Comparison of ENCODE assay signal across 6 cellular contexts in genomic region chr19:1884719-1885334, GRCh38. TPM values are rescaled to one million over a fixed set of nuclear protein-coding genes. Genes with fewer than 3 reads are reported as not detected.
A peak's percentile ranks its signal among the peaks of the same experiment; 100 is the strongest.
DNase-seq lines count a peak whose midpoint lies in the region; ATAC-seq lines count a peak whose summit lies in the region.

No MANE protein-coding gene starts in this region.

- intact Hi-C loops in activated T-helper 2 cell treated with anti-CD3 and anti-CD28 coated beads, Interferon-gamma antibody, Interleukin-2, Interleukin-4, amounts not matched to agents 10 μg/mL and 5 μg/mL and 100 μg/mL, durations not matched to agents 14 hours and 24 hours and 36 hours (cut with micrococcal nuclease) = loop anchor here (1.0 kb wide), 1 partner anchor 20 kb away; the partner anchor contains the start of genes ADAT3 and SCAMP4

- H2BK12ac ChIP-seq in mesenchymal stem cell (ENCODE audit: low read length in 2 of 2) = peak overlapping the region in 1 of 2 experiments; percentile 25

- H3K4me2 ChIP-seq in mesenchymal stem cell (ENCODE audit: low read length, poor library complexity, severe bottlenecking) = peak overlapping the region; percentile 68

- H3K4me1 Mint-ChIP-seq in activated T-helper 2 cell treated with anti-CD3 and anti-CD28 coated beads, Interferon-gamma antibody, Interleukin-2, Interleukin-4, amounts not matched to agents 10 μg/mL and 5 μg/mL and 100 μg/mL, durations not matched to agents 14 hours and 24 hours and 36 hours (ENCODE audit: low read depth) = peaks cover 27% of the 10 kb centered on the region

- H3K23ac ChIP-seq in mesenchymal stem cell (ENCODE audit: low read length in 2 of 2) = peak overlapping the region in 1 of 2 experiments; percentile 85

- H3K9me3 ChIP-seq in mesenchymal stem cell (ENCODE audit: control insufficient read depth, low read length) = no peaks in the 10 kb centered on the region

- peaks cover 29% of the 10 kb centered on the region for H3K4me1 ChIP-seq in mesenchymal stem cell (ENCODE audit: control insufficient read depth, insufficient read depth, low read depth, low read length)

- no peaks in the 10 kb centered on the region for H3K27me3 Mint-ChIP-seq in activated T-helper 2 cell treated with anti-CD3 and anti-CD28 coated beads, Interferon-gamma antibody, Interleukin-2, Interleukin-4, amounts not matched to agents 10 μg/mL and 5 μg/mL and 100 μg/mL, durations not matched to agents 14 hours and 24 hours and 36 hours (ENCODE audit: low read depth)

- H3K79me1 ChIP-seq in mesenchymal stem cell (replicated peaks; ENCODE audit: low read length, poor library complexity, severe bottlenecking) = peaks cover 9% of the 10 kb centered on the region

- no peak overlapping the region for H4K8ac ChIP-seq in mesenchymal stem cell (ENCODE audit: low read length)

- H3K27ac ChIP-seq in mesenchymal stem cell (ENCODE audit: low read length, poor library complexity, severe bottlenecking) = peak overlapping the region; percentile 7

- no peak overlapping the region for H2BK15ac ChIP-seq in mesenchymal stem cell (ENCODE audit: low read depth, poor library complexity, severe bottlenecking)

- no peaks in the 10 kb centered on the region for H3K27me3 ChIP-seq in mesenchymal stem cell (ENCODE audit: control insufficient read depth in 1 of 2, insufficient read depth in 1 of 2, low read length in 2 of 2)

- peak overlapping the region; percentile 99 for H3K4me3 Mint-ChIP-seq in activated T-helper 2 cell treated with anti-CD3 and anti-CD28 coated beads, Interferon-gamma antibody, Interleukin-2, Interleukin-4, amounts not matched to agents 10 μg/mL and 5 μg/mL and 100 μg/mL, durations not matched to agents 14 hours and 24 hours and 36 hours (ENCODE audit: low read depth)

- peak overlapping the region; percentile 68 for H2BK120ac ChIP-seq in mesenchymal stem cell (ENCODE audit: low read depth, low read length)

- H3K9ac ChIP-seq in mesenchymal stem cell (ENCODE audit: low read length) = peak overlapping the region; percentile 94

- no peak overlapping the region for H2AK5ac ChIP-seq in mesenchymal stem cell (ENCODE audit: low read length, severe bottlenecking)

- peak overlapping the region; percentile 80 to 91 for H3K18ac ChIP-seq in mesenchymal stem cell (ENCODE audit: low read depth in 1 of 2, low read length in 2 of 2)

- no peak overlapping the region for H2BK5ac ChIP-seq in mesenchymal stem cell (ENCODE audit: low read depth, low read length, poor library complexity, severe bottlenecking)

- H4K91ac ChIP-seq in mesenchymal stem cell (ENCODE audit: low read length) = peak overlapping the region; percentile 76

- no peaks in the 10 kb centered on the region for H3K9me3 Mint-ChIP-seq in activated T-helper 2 cell treated with anti-CD3 and anti-CD28 coated beads, Interferon-gamma antibody, Interleukin-2, Interleukin-4, amounts not matched to agents 10 μg/mL and 5 μg/mL and 100 μg/mL, durations not matched to agents 14 hours and 24 hours and 36 hours

- H3K4me3 ChIP-seq in mesenchymal stem cell (ENCODE audit: insufficient read depth in 1 of 2, low read depth in 1 of 2, low read length in 2 of 2) = peak overlapping the region; percentile 90 to 91

- H3K36me3 ChIP-seq in mesenchymal stem cell (ENCODE audit: control insufficient read depth in 1 of 2, insufficient read depth in 2 of 2, low read depth in 1 of 2, low read length in 2 of 2) = peaks cover 0 to 26% of the 10 kb centered on the region in 2 experiments

- no peak for ATAC-seq in HG02884 (IDR thresholded peaks at IDR 0.05; ENCODE audit: unreplicated experiment)

- WGBS in mesenchymal stem cell = under 1% methylated on average over 35 of the region's 56 CpGs

- H3K14ac ChIP-seq in mesenchymal stem cell (ENCODE audit: low read length in 2 of 2) = peak overlapping the region in 1 of 2 experiments; percentile 87

- H3K36me3 Mint-ChIP-seq in activated T-helper 2 cell treated with anti-CD3 and anti-CD28 coated beads, Interferon-gamma antibody, Interleukin-2, Interleukin-4, amounts not matched to agents 10 μg/mL and 5 μg/mL and 100 μg/mL, durations not matched to agents 14 hours and 24 hours and 36 hours (ENCODE audit: low read depth) = peaks cover 16% of the 10 kb centered on the region

- H2AFZ ChIP-seq in mesenchymal stem cell (ENCODE audit: low read depth, low read length) = no peak overlapping the region

- peak; percentile 62 for DNase-seq in activated CD8-positive, alpha-beta memory T cell treated with anti-CD3 and anti-CD28 coated beads, Interleukin-2, amount 50 U/mL, for 48 hours
- DNase-seq in activated CD8-positive, alpha-beta memory T cell treated with anti-CD3 and anti-CD28 coated beads for 24 hours = no peak
- no peak for DNase-seq in activated T-helper 2 cell treated with anti-CD3 and anti-CD28 coated beads, Interferon-gamma antibody, Interleukin-2, Interleukin-4, amounts not matched to agents 10 μg/mL and 5 μg/mL and 100 μg/mL, durations not matched to agents 14 hours and 24 hours and 36 hours (ENCODE audit: low spot score)
- DNase-seq in mesenchymal stem cell = peak; percentile 37
- no peak for DNase-seq in Kasumi-1 (lab: John Stamatoyannopoulos, UW)

- H3K27ac Mint-ChIP-seq in activated T-helper 2 cell treated with anti-CD3 and anti-CD28 coated beads, Interferon-gamma antibody, Interleukin-2, Interleukin-4, amounts not matched to agents 10 μg/mL and 5 μg/mL and 100 μg/mL, durations not matched to agents 14 hours and 24 hours and 36 hours = peak overlapping the region; percentile 96

- H3K4ac ChIP-seq in mesenchymal stem cell (ENCODE audit: low read depth in 1 of 2, low read length in 2 of 2) = peak overlapping the region; percentile 89 to 98

RNA-seq across cellular contexts. Expression of gene ABHD17A, which starts 0.5 kb away (rescaled TPM):
- 100 and 102 TPM in 2 replicates for total RNA-seq in activated T-helper 2 cell treated with anti-CD3 and anti-CD28 coated beads, Interferon-gamma antibody, Interleukin-2, Interleukin-4, amounts not matched to agents 10 μg/mL and 5 μg/mL and 100 μg/mL, durations not matched to agents 14 hours and 24 hours and 36 hours
- 60.5 TPM for polyA plus RNA-seq in mesenchymal stem cell (2013, experiment 1 of 2)
- 60.5 TPM for polyA plus RNA-seq in mesenchymal stem cell (2013, experiment 2 of 2)

RNA-seq across cellular contexts. Expression of gene ADAT3, which starts 20.4 kb away (rescaled TPM):
- total RNA-seq in activated T-helper 2 cell treated with anti-CD3 and anti-CD28 coated beads, Interferon-gamma antibody, Interleukin-2, Interleukin-4, amounts not matched to agents 10 μg/mL and 5 μg/mL and 100 μg/mL, durations not matched to agents 14 hours and 24 hours and 36 hours = 9.1 and 9.9 TPM in 2 replicates
- 4.9 TPM for polyA plus RNA-seq in mesenchymal stem cell (2013, experiment 1 of 2)
- 4.9 TPM for polyA plus RNA-seq in mesenchymal stem cell (2013, experiment 2 of 2)

RNA-seq across cellular contexts. Expression of gene SCAMP4, which starts 20.4 kb away (rescaled TPM):
- 35.9 and 37.9 TPM in 2 replicates for total RNA-seq in activated T-helper 2 cell treated with anti-CD3 and anti-CD28 coated beads, Interferon-gamma antibody, Interleukin-2, Interleukin-4, amounts not matched to agents 10 μg/mL and 5 μg/mL and 100 μg/mL, durations not matched to agents 14 hours and 24 hours and 36 hours
- 66.6 TPM for polyA plus RNA-seq in mesenchymal stem cell (2013, experiment 1 of 2)
- 67.9 TPM for polyA plus RNA-seq in mesenchymal stem cell (2013, experiment 2 of 2)

RNA-seq across cellular contexts. Expression of gene KLF16, which starts 21.4 kb away (rescaled TPM):
- 31.2 and 32.1 TPM in 2 replicates for total RNA-seq in activated T-helper 2 cell treated with anti-CD3 and anti-CD28 coated beads, Interferon-gamma antibody, Interleukin-2, Interleukin-4, amounts not matched to agents 10 μg/mL and 5 μg/mL and 100 μg/mL, durations not matched to agents 14 hours and 24 hours and 36 hours
- polyA plus RNA-seq in mesenchymal stem cell (2013, experiment 1 of 2) = 25.8 TPM
- polyA plus RNA-seq in mesenchymal stem cell (2013, experiment 2 of 2) = 28.0 TPM

RNA-seq across cellular contexts. Expression of gene REXO1, which starts 36.5 kb away (rescaled TPM):
- total RNA-seq in activated T-helper 2 cell treated with anti-CD3 and anti-CD28 coated beads, Interferon-gamma antibody, Interleukin-2, Interleukin-4, amounts not matched to agents 10 μg/mL and 5 μg/mL and 100 μg/mL, durations not matched to agents 14 hours and 24 hours and 36 hours = 55.2 and 56.6 TPM in 2 replicates
- polyA plus RNA-seq in mesenchymal stem cell (2013, experiment 1 of 2) = 16.0 TPM
- 14.2 TPM for polyA plus RNA-seq in mesenchymal stem cell (2013, experiment 2 of 2)

Comparison
In these comparisons a context has a peak if more than half of its experiments do, and no peak if none do; other contexts are left out.
1. DNase-seq: peak in activated CD8-positive, alpha-beta memory T cell treated with anti-CD3 and anti-CD28 coated beads, Interleukin-2, amount 50 U/mL, for 48 hours (single experiment) and mesenchymal stem cell (single experiment); none in activated CD8-positive, alpha-beta memory T cell treated with anti-CD3 and anti-CD28 coated beads for 24 hours (single experiment), activated T-helper 2 cell treated with anti-CD3 and anti-CD28 coated beads, Interferon-gamma antibody, Interleukin-2, Interleukin-4, amounts not matched to agents 10 μg/mL and 5 μg/mL and 100 μg/mL, durations not matched to agents 14 hours and 24 hours and 36 hours (single experiment) and Kasumi-1 (0 of 2).